ENCODE assay signal across 1 cellular context in the genomic region with DNA sequence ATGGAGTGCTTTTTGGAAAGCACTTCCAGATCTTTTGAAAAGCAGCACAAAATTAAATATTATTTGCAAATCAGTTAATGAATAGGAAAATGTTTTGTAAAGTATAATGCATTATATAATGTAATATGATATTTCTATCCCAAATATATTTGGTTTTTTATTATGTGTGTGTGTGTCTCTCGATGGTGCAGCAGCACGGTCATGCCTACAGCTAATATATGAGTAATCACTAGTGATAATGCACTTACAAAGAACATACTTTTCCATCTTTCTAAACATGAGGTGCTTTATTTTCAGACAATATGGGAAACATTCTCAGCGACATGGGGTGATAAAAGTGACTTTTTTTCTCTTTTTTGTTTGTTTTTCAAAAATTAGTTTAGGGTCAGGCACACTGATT.
TF ChIP-seq lines count a peak whose summit lies in the region.

No MANE protein-coding gene starts in this region.

TF ChIP-seq in GM12878, 131 proteins besides CTCF, POLR2A, EP300 and RAD21:
- TF ChIP-seq, protein P1, sequence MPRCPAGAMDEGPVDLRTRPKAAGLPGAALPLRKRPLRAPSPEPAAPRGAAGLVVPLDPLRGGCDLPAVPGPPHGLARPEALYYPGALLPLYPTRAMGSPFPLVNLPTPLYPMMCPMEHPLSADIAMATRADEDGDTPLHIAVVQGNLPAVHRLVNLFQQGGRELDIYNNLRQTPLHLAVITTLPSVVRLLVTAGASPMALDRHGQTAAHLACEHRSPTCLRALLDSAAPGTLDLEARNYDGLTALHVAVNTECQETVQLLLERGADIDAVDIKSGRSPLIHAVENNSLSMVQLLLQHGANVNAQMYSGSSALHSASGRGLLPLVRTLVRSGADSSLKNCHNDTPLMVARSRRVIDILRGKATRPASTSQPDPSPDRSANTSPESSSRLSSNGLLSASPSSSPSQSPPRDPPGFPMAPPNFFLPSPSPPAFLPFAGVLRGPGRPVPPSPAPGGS (IDR thresholded peaks at IDR 0.05; ENCODE audit: borderline replicate concordance, insufficient read depth, low read depth, low read length, poor library complexity, severe bottlenecking), result no peak
- TF ChIP-seq BMI1 (IDR thresholded peaks at IDR 0.05; ENCODE audit: borderline replicate concordance), result no peak
- TF ChIP-seq NR2C2 (IDR thresholded peaks at IDR 0.05; ENCODE audit: borderline replicate concordance, control insufficient read depth, insufficient read length, low read depth), result no peak
- no peak for TF ChIP-seq YY1 (IDR thresholded peaks at IDR 0.05; ENCODE audit: low read depth, low read length)
- TF ChIP-seq ETV6 (conservative IDR thresholded peaks at IDR 0.05 in 1 of 2, IDR thresholded peaks at IDR 0.05 in 1 of 2; ENCODE audit: borderline replicate concordance in 1 of 2, low read depth in 1 of 2), result no peak
- TF ChIP-seq WRNIP1 (IDR thresholded peaks at IDR 0.05; ENCODE audit: borderline replicate concordance, low read depth, low read length), result no peak
- TF ChIP-seq RFX5 (IDR thresholded peaks at IDR 0.05; ENCODE audit: low read depth, low read length), result no peak
- TF ChIP-seq POLR2AphosphoS5 (IDR thresholded peaks at IDR 0.05; ENCODE audit: low read length), result no peak
- no peak for TF ChIP-seq CBX3 (IDR thresholded peaks at IDR 0.05; ENCODE audit: borderline replicate concordance, low read depth)
- no peak for TF ChIP-seq ELK1 (IDR thresholded peaks at IDR 0.05; ENCODE audit: low read depth, low read length)
- TF ChIP-seq DPF2 (IDR thresholded peaks at IDR 0.05), result no peak
- TF ChIP-seq SMAD1 (IDR thresholded peaks at IDR 0.05; ENCODE audit: low read depth, partially characterized antibody), result no peak
